9 cellular contexts compared by ENCODE assay signal in genomic region chr14:21990116-21990515, GRCh38.
A peak's percentile ranks its signal among the peaks of the same experiment; 100 is the strongest.
DNase-seq lines count a peak whose midpoint lies in the region; ATAC-seq and TF ChIP-seq lines count a peak whose summit lies in the region.
"Had no signal": no experiment of that assay in that cellular context is flagged by ENCODE, and none has a peak within 500 bp of the region (broad histone marks: within the 10 kb centered on the region; RNA-seq: fewer than 3 reads in every experiment).

No MANE protein-coding gene starts in this region.

- no peak overlapping the region for H3K27ac ChIP-seq in Panc1 (ENCODE audit: low read length)
- no peak overlapping the region for H3K27ac ChIP-seq in endodermal cell (ENCODE audit: low read depth, low read length)
- H3K27ac ChIP-seq: WERI-Rb-1 had no signal

- WGBS in endodermal cell (ENCODE audit: insufficient coverage in 1 of 2, insufficient read length in 1 of 2), 2 experiments, result 45 to 78% methylated on average over 2 of the region's 2 CpGs

- H3K9me3 ChIP-seq in Panc1 (ENCODE audit: control insufficient read depth, insufficient read depth, low read depth, low read length) (no peaks in the 10 kb centered on the region), endodermal cell (ENCODE audit: control insufficient read depth, low read length) (no peaks in the 10 kb centered on the region)

- peak; percentile 32 for ATAC-seq in activated CD8-positive, alpha-beta memory T cell treated with anti-CD3 and anti-CD28 coated beads, Interleukin-2, amount 10 ng/mL, durations not matched to agents 7 days and 5 days
- no peak for ATAC-seq in Panc1
- peak; percentile 42 for ATAC-seq in stimulated activated naive CD8-positive, alpha-beta T cell treated with anti-CD3 and anti-CD28 coated beads, Interleukin-15, Interleukin-2, amounts not matched to agents 100 U/mL and 50 U/mL, for 24 hours
- ATAC-seq in HG03045 (IDR thresholded peaks at IDR 0.05; ENCODE audit: unreplicated experiment), result no peak
- ATAC-seq in HG03378 (IDR thresholded peaks at IDR 0.05; ENCODE audit: unreplicated experiment), result no peak

- peak overlapping the region; percentile 58 for H3K4me3 Mint-ChIP-seq in activated CD8-positive, alpha-beta memory T cell treated with anti-CD3 and anti-CD28 coated beads, Interleukin-2, amount 10 ng/mL, durations not matched to agents 7 days and 5 days
- H3K4me3 Mint-ChIP-seq in endodermal cell, result no peak overlapping the region

- H3K4me1 Mint-ChIP-seq in activated CD8-positive, alpha-beta memory T cell treated with anti-CD3 and anti-CD28 coated beads, Interleukin-2, amount 10 ng/mL, durations not matched to agents 7 days and 5 days, result peaks cover 34% of the 10 kb centered on the region
- H3K4me1 Mint-ChIP-seq in endodermal cell, result no peaks in the 10 kb centered on the region

- POLR2A ChIA-PET in Panc1 (lab: Charles Lee), result no interaction called here

- CTCF ChIA-PET in activated CD8-positive, alpha-beta memory T cell treated with anti-CD3 and anti-CD28 coated beads, Interleukin-2, amount 10 ng/mL, durations not matched to agents 7 days and 5 days (lab: Charles Lee), result interaction anchor here (0.7 to 2.3 kb wide), 9 partner anchors 9 to 580 kb away, joined by 3 to 19 read pairs (median 5); no protein-coding TSS in a partner anchor
- CTCF ChIA-PET in Panc1 (lab: Charles Lee), result interaction anchor here (0.7 kb wide), 2 partner anchors 12 to 39 kb away, joined by 3 read pairs; no protein-coding TSS in a partner anchor

- no peaks in the 10 kb centered on the region for H3K4me1 ChIP-seq in Panc1 (ENCODE audit: control insufficient read depth, insufficient read depth, low read length)
- H3K4me1 ChIP-seq in endodermal cell (ENCODE audit: control insufficient read depth, insufficient read depth, low read length), result no peaks in the 10 kb centered on the region

- DNase-seq in activated CD8-positive, alpha-beta memory T cell treated with anti-CD3 and anti-CD28 coated beads, Interleukin-2, amount 10 ng/mL, durations not matched to agents 7 days and 5 days, result no peak
- no peak for DNase-seq in activated CD8-positive, alpha-beta memory T cell treated with anti-CD3 and anti-CD28 coated beads, Interleukin-2, amount 50 U/mL, for 48 hours
- DNase-seq in Panc1 (ENCODE audit: low read depth, low spot score) (no peak), endodermal cell (no peak), NCI-H526 (lab: John Stamatoyannopoulos, UW) (no peak)
- DNase-seq in stimulated activated naive CD8-positive, alpha-beta T cell treated with anti-CD3 and anti-CD28 coated beads, Interleukin-15, Interleukin-2, amounts not matched to agents 100 U/mL and 50 U/mL, for 24 hours, result no peak
- DNase-seq: WERI-Rb-1 had no signal

- no TSS peak for BruUV-seq in Panc1 (replicated peaks; lab: Mats Ljungman, UMichigan)

- H3K27me3 Mint-ChIP-seq in activated CD8-positive, alpha-beta memory T cell treated with anti-CD3 and anti-CD28 coated beads, Interleukin-2, amount 10 ng/mL, durations not matched to agents 7 days and 5 days, result peaks cover 4% of the 10 kb centered on the region
- peaks cover 10% of the 10 kb centered on the region for H3K27me3 Mint-ChIP-seq in endodermal cell (ENCODE audit: insufficient read depth)

- no peaks in the 10 kb centered on the region for H3K36me3 ChIP-seq in Panc1 (ENCODE audit: control insufficient read depth, insufficient read depth, low read length)
- H3K36me3 ChIP-seq in endodermal cell (ENCODE audit: control insufficient read depth, insufficient read depth, low read length), result no peaks in the 10 kb centered on the region
- H3K36me3 ChIP-seq: WERI-Rb-1 had no signal

- H3K9ac ChIP-seq in endodermal cell (ENCODE audit: extremely low read depth, low read length, poor library complexity, severe bottlenecking), result no peak overlapping the region

- no peaks in the 10 kb centered on the region for H3K9me3 Mint-ChIP-seq in activated CD8-positive, alpha-beta memory T cell treated with anti-CD3 and anti-CD28 coated beads, Interleukin-2, amount 10 ng/mL, durations not matched to agents 7 days and 5 days (ENCODE audit: low read depth)
- no peaks in the 10 kb centered on the region for H3K9me3 Mint-ChIP-seq in endodermal cell

- in situ Hi-C loops in Panc1 (cut with HindIII; ENCODE audit: low pct_unique_long_range_greater_than_20kb, low sequenced_read_pairs), result no loop called here

- H3K4me3 ChIP-seq in Panc1 (ENCODE audit: low read depth in 2 of 2, low read length in 2 of 2) (no peak overlapping the region), endodermal cell (ENCODE audit: low read length) (no peak overlapping the region)

- intact Hi-C loops in Panc1 (cut with micrococcal nuclease; ENCODE audit: unreplicated experiment), result loop anchor here (10.0 kb wide), 1 partner anchor 115 kb away; no protein-coding TSS in a partner anchor

- peak; percentile 46; the same call in 1 of the 2 replicates for TF ChIP-seq CTCF in Panc1 (IDR thresholded peaks at IDR 0.05)
- TF ChIP-seq CTCF in endodermal cell (conservative IDR thresholded peaks at IDR 0.05), result peak; percentile 70

- H3K27me3 ChIP-seq in Panc1 (ENCODE audit: control insufficient read depth, insufficient read depth, low read length), result no peaks in the 10 kb centered on the region
- peaks cover 10% of the 10 kb centered on the region for H3K27me3 ChIP-seq in endodermal cell (ENCODE audit: control insufficient read depth, insufficient read depth, low read length, poor library complexity, severe bottlenecking)

- H3K36me3 Mint-ChIP-seq in activated CD8-positive, alpha-beta memory T cell treated with anti-CD3 and anti-CD28 coated beads, Interleukin-2, amount 10 ng/mL, durations not matched to agents 7 days and 5 days, result no peaks in the 10 kb centered on the region
- no peaks in the 10 kb centered on the region for H3K36me3 Mint-ChIP-seq in endodermal cell (ENCODE audit: low read depth)

- H3K27ac Mint-ChIP-seq in activated CD8-positive, alpha-beta memory T cell treated with anti-CD3 and anti-CD28 coated beads, Interleukin-2, amount 10 ng/mL, durations not matched to agents 7 days and 5 days, result peak overlapping the region; percentile 65
- no peak overlapping the region for H3K27ac Mint-ChIP-seq in endodermal cell

Comparison
In these comparisons a context has a peak if more than half of its experiments do, and no peak if none do; other contexts are left out.
1. ATAC-seq: peak in activated CD8-positive, alpha-beta memory T cell treated with anti-CD3 and anti-CD28 coated beads, Interleukin-2, amount 10 ng/mL, durations not matched to agents 7 days and 5 days (single experiment) and stimulated activated naive CD8-positive, alpha-beta T cell treated with anti-CD3 and anti-CD28 coated beads, Interleukin-15, Interleukin-2, amounts not matched to agents 100 U/mL and 50 U/mL, for 24 hours (single experiment); none in Panc1 (single experiment), HG03045 (single experiment) and HG03378 (single experiment).